In genomic region chr3:121719423-121719822, GRCh38 we compare ENCODE assay signal across 27 cellular contexts. TPM values are rescaled to one million over a fixed set of nuclear protein-coding genes. Genes with fewer than 3 reads are reported as not detected.
"Had no signal": no experiment of that assay in that cellular context is flagged by ENCODE, and none has a peak within 500 bp of the region (broad histone marks: within the 10 kb centered on the region; RNA-seq: fewer than 3 reads in every experiment).

No MANE protein-coding gene starts in this region.

- H3K4me3 Mint-ChIP-seq: activated B cell treated with CpG ODN at 0.5 μM for 24 hours; activated CD4-positive, alpha-beta memory T cell treated with anti-CD3 and anti-CD28 coated beads, Interleukin-2, amount 10 ng/mL, durations not matched to agents 7 days and 5 days; activated CD4-positive, alpha-beta T cell treated with anti-CD3 and anti-CD28 coated beads, Interleukin-2, amount 10 ng/mL, durations not matched to agents 24 days and 14 days; T-helper 1 cell treated with Interleukin-12 subunit alpha and Interleukin-12 subunit beta and Interleukin-4 antibody, amounts not matched to agents 30 μg/mL and 1 μg/mL, for 36 hours had no signal

- ATAC-seq: SK-N-SH treated with all-trans-retinoic acid at 6 μM for 48 hours had no signal

- H3K27me3 ChIP-seq: adrenal gland, breast epithelium, Peyer's patch, SJSA1 had no signal

- H3K9me3 Mint-ChIP-seq: activated B cell treated with CpG ODN at 0.5 μM for 24 hours; activated CD4-positive, alpha-beta memory T cell treated with anti-CD3 and anti-CD28 coated beads, Interleukin-2, amount 10 ng/mL, durations not matched to agents 7 days and 5 days; activated naive CD8-positive, alpha-beta T cell treated with anti-CD3 and anti-CD28 coated beads, Interleukin-2, amount 10 ng/mL, durations not matched to agents 7 days and 5 days; T-helper 1 cell treated with Interleukin-12 subunit alpha and Interleukin-12 subunit beta and Interleukin-4 antibody, amounts not matched to agents 30 μg/mL and 1 μg/mL, for 36 hours had no signal

- H3K27me3 Mint-ChIP-seq: activated B cell treated with CpG ODN at 0.5 μM for 24 hours; activated CD4-positive, alpha-beta memory T cell treated with anti-CD3 and anti-CD28 coated beads, Interleukin-2, amount 10 ng/mL, durations not matched to agents 7 days and 5 days; activated CD4-positive, alpha-beta T cell treated with anti-CD3 and anti-CD28 coated beads, Interleukin-2, amount 10 ng/mL, durations not matched to agents 24 days and 14 days; activated naive CD8-positive, alpha-beta T cell treated with anti-CD3 and anti-CD28 coated beads, Interleukin-2, amount 10 ng/mL, durations not matched to agents 7 days and 5 days had no signal

- DNase-seq: activated B cell treated with CpG ODN at 0.5 μM for 24 hours; activated CD4-positive, alpha-beta memory T cell treated with anti-CD3 and anti-CD28 coated beads, Interleukin-2, amount 10 ng/mL, durations not matched to agents 7 days and 5 days; activated CD4-positive, alpha-beta T cell treated with anti-CD3 and anti-CD28 coated beads for 1 hour; activated CD4-positive, alpha-beta T cell treated with anti-CD3 and anti-CD28 coated beads, Interleukin-2, amount 10 ng/mL, durations not matched to agents 24 days and 14 days; activated naive CD4-positive, alpha-beta T cell treated with anti-CD3 and anti-CD28 coated beads, Interleukin-2, amount 50 U/mL, for 16 hours; activated naive CD8-positive, alpha-beta T cell treated with anti-CD3 and anti-CD28 coated beads, Interleukin-2, amount 10 ng/mL, durations not matched to agents 7 days and 5 days; activated T-cell treated with anti-CD3 and anti-CD28 coated beads, Interleukin-2, amount 50 U/mL, for 1 hour; adrenal gland; aorta; caudate nucleus; Karpas-422; MM.1S; NCI-H1105 treated with DMSO at 0.1 percent for 48 hours; NCI-H1436 treated with DMSO at 0.1 percent for 48 hours; NCI-H187; NCI-H2081; NCI-H446; NCI-H524; Peyer's patch; SHP77; SW 1271; T-helper 9 cell had no signal

- H3K9me3 ChIP-seq: adrenal gland, breast epithelium, Peyer's patch, SJSA1 had no signal

- H3K4me3 ChIP-seq: adrenal gland, breast epithelium, Peyer's patch, SJSA1 had no signal

- H3K4me1 ChIP-seq: breast epithelium, Peyer's patch, SJSA1 had no signal

- H3K27ac ChIP-seq: adrenal gland, breast epithelium, Peyer's patch, RWPE1, SJSA1 had no signal

- H3K27ac Mint-ChIP-seq: activated B cell treated with CpG ODN at 0.5 μM for 24 hours; activated CD4-positive, alpha-beta memory T cell treated with anti-CD3 and anti-CD28 coated beads, Interleukin-2, amount 10 ng/mL, durations not matched to agents 7 days and 5 days; activated CD4-positive, alpha-beta T cell treated with anti-CD3 and anti-CD28 coated beads, Interleukin-2, amount 10 ng/mL, durations not matched to agents 24 days and 14 days; T-helper 1 cell treated with Interleukin-12 subunit alpha and Interleukin-12 subunit beta and Interleukin-4 antibody, amounts not matched to agents 30 μg/mL and 1 μg/mL, for 36 hours had no signal

RNA-seq across cellular contexts. Expression of gene HCLS1, which starts 58.7 kb away (rescaled TPM):
- total RNA-seq: SJSA1 had no signal
